Comparison of ENCODE assay signal across 9 cellular contexts in genomic region chrX:153948002-153948466, GRCh38. TPM values are rescaled to one million over a fixed set of nuclear protein-coding genes. Genes with fewer than 3 reads are reported as not detected.
A peak's percentile ranks its signal among the peaks of the same experiment; 100 is the strongest.
DNase-seq lines count a peak whose midpoint lies in the region; ATAC-seq and TF ChIP-seq lines count a peak whose summit lies in the region.
"Had no signal": no experiment of that assay in that cellular context is flagged by ENCODE, and none has a peak within 500 bp of the region (broad histone marks: within the 10 kb centered on the region; RNA-seq: fewer than 3 reads in every experiment).

No MANE protein-coding gene starts in this region.

- H3K36me3 ChIP-seq in BLaER1 treated with 17β-estradiol and CSF1 and Interleukin-3, amounts not matched to agents 10 nM and 100 nM, result peaks cover 38 to 49% (median 46%) of the 10 kb centered on the region in 11 experiments
- peaks cover 28% of the 10 kb centered on the region for H3K36me3 ChIP-seq in IMR-90 (ENCODE audit: control insufficient read depth, insufficient read depth, low read length)

- DNase-seq in IMR-90, result no peak
- DNase-seq in dermis blood vessel endothelial cell, result peak; percentile 19
- DNase-seq in naive thymus-derived CD8-positive, alpha-beta T cell, result no peak
- DNase-seq in retina, result no peak
- DNase-seq in NCI-H1092 treated with DMSO at 0.1 percent for 48 hours (lab: John Stamatoyannopoulos, UW), result no peak

- WGBS in IMR-90 (ENCODE audit: extremely low coverage in 2 of 2, insufficient read length in 1 of 2), 2 experiments, result no CpG with 5 or more reads among the region's 10 CpGs

- no peak for TF ChIP-seq CTCF in IMR-90 (conservative IDR thresholded peaks at IDR 0.05; ENCODE audit: low read depth, low read length)

- H3K56ac ChIP-seq in IMR-90 (ENCODE audit: extremely low read depth, insufficient read depth, low read length), result no peak overlapping the region

- no peak overlapping the region for H3K4ac ChIP-seq in IMR-90 (ENCODE audit: low read depth, low read length)

- no peak overlapping the region for H3K14ac ChIP-seq in IMR-90 (replicated peaks; ENCODE audit: low read depth, low read length)

- H3K9me3 Mint-ChIP-seq in naive thymus-derived CD8-positive, alpha-beta T cell, result no peaks in the 10 kb centered on the region

- peak overlapping the region; percentile 36 to 87 (median 70) for H3K4me2 ChIP-seq in BLaER1 treated with 17β-estradiol and CSF1 and Interleukin-3, amounts not matched to agents 10 nM and 100 nM
- H3K4me2 ChIP-seq in IMR-90 (ENCODE audit: low read depth, low read length), result no peak overlapping the region

- no peak overlapping the region for H4K5ac ChIP-seq in IMR-90 (ENCODE audit: low read depth, low read length)

- CTCF ChIA-PET in IMR-90 (lab: Yijun Ruan, JAX), result interaction anchor here (1.3 kb wide), 1 partner anchor 19 kb away, joined by 3 read pairs; no protein-coding TSS in a partner anchor

- ATAC-seq in IMR-90 (ENCODE audit: low read depth), result no peak
- ATAC-seq in naive thymus-derived CD8-positive, alpha-beta T cell, result no peak
- no peak for ATAC-seq in HG02763 (IDR thresholded peaks at IDR 0.05; ENCODE audit: unreplicated experiment)
- no peak for ATAC-seq in GM19455 (IDR thresholded peaks at IDR 0.05; ENCODE audit: unreplicated experiment)

- no peak overlapping the region for H2AFZ ChIP-seq in IMR-90 (replicated peaks; ENCODE audit: low read length, poor library complexity)

- peaks cover 0 to 4% of the 10 kb centered on the region in 2 experiments; a peak in 1 of 4 replicates for H3K79me1 ChIP-seq in IMR-90 (ENCODE audit: low read depth in 1 of 2, low read length in 2 of 2)

- H3K23ac ChIP-seq in IMR-90 (ENCODE audit: low read depth, low read length), result no peak overlapping the region

- H3K4me1 Mint-ChIP-seq in naive thymus-derived CD8-positive, alpha-beta T cell, result peaks cover 3 to 38% (median 25%) of the 10 kb centered on the region in 4 donors

- dilution Hi-C loops in IMR-90 (cut with HindIII; ENCODE audit: low sequenced_read_pairs, unreplicated experiment), result no loop called here

- H3K4me1 ChIP-seq in BLaER1 treated with 17β-estradiol and CSF1 and Interleukin-3, amounts not matched to agents 10 nM and 100 nM, result peaks cover 77 to 99% (median 93%) of the 10 kb centered on the region in 10 experiments
- no peaks in the 10 kb centered on the region for H3K4me1 ChIP-seq in IMR-90 (ENCODE audit: control insufficient read depth, insufficient read depth, low read length)
- H3K4me1 ChIP-seq: foreskin keratinocyte had no signal

- H2BK5ac ChIP-seq in IMR-90 (ENCODE audit: low read depth, low read length, poor library complexity, severe bottlenecking), result no peak overlapping the region

- in situ Hi-C loops in IMR-90 (cut with MboI; ENCODE audit: low sequenced_read_pairs), result no loop called here

- no peak overlapping the region for H2AK5ac ChIP-seq in IMR-90 (ENCODE audit: low read depth, low read length)

- H4K8ac ChIP-seq in IMR-90 (ENCODE audit: low read depth in 2 of 2, low read length in 2 of 2), result no peak overlapping the region

- no peaks in the 10 kb centered on the region for H3K9me3 ChIP-seq in BLaER1 treated with 17β-estradiol and CSF1 and Interleukin-3, amounts not matched to agents 10 nM and 100 nM (replicated peaks in 1 of 11)
- H3K9me3 ChIP-seq in IMR-90 (ENCODE audit: control insufficient read depth, insufficient read depth, low read length), result no peaks in the 10 kb centered on the region

- BruUV-seq in IMR-90 (replicated peaks; lab: Mats Ljungman, UMichigan), result TSS peak; percentile 87

- TF ChIP-seq POLR2A in IMR-90 (IDR thresholded peaks at IDR 0.05; ENCODE audit: low read depth, low read length), result no peak

- no peaks in the 10 kb centered on the region for H3K9me1 ChIP-seq in IMR-90 (ENCODE audit: insufficient read depth, low read length)

- no peak for TF ChIP-seq RAD21 in IMR-90 (IDR thresholded peaks at IDR 0.05; ENCODE audit: low read length)

- peak overlapping the region in 5 of 10 donors; percentile 9 to 64 (median 34) for H3K4me3 Mint-ChIP-seq in naive thymus-derived CD8-positive, alpha-beta T cell

- no peak overlapping the region for H2BK20ac ChIP-seq in IMR-90 (ENCODE audit: low read depth, low read length)

- no peak overlapping the region for H3K18ac ChIP-seq in IMR-90 (ENCODE audit: low read depth, low read length)

- peaks cover 27 to 70% (median 48%) of the 10 kb centered on the region in 11 experiments for H3K27me3 ChIP-seq in BLaER1 treated with 17β-estradiol and CSF1 and Interleukin-3, amounts not matched to agents 10 nM and 100 nM
- no peaks in the 10 kb centered on the region for H3K27me3 ChIP-seq in IMR-90 (ENCODE audit: control insufficient read depth, insufficient read depth, low read length)
- H3K27me3 ChIP-seq: foreskin keratinocyte had no signal

- intact Hi-C loops in IMR-90 (cut with micrococcal nuclease), result no loop called here

- POLR2A ChIA-PET in IMR-90 (lab: Charles Lee; ENCODE audit: unreplicated experiment), result no interaction called here
- POLR2A ChIA-PET in naive thymus-derived CD8-positive, alpha-beta T cell (lab: Charles Lee), result interaction anchor here (0.9 to 16.5 kb wide), 5 partner anchors 19 to 193 kb away, joined by 3 to 388 read pairs (median 4); partner anchors contain the start of genes ARHGAP4, IRAK1 and NAA10

- peaks cover 2 to 97% (median 80%) of the 10 kb centered on the region in 11 experiments; a peak in 20 of 22 replicates for H4K20me1 ChIP-seq in BLaER1 treated with 17β-estradiol and CSF1 and Interleukin-3, amounts not matched to agents 10 nM and 100 nM
- H4K20me1 ChIP-seq in IMR-90 (ENCODE audit: insufficient read depth, low read length), result no peaks in the 10 kb centered on the region

- peak overlapping the region in 8 of 11 experiments; percentile 45 to 64 (median 56); a peak in 14 of 22 replicates for H3K9ac ChIP-seq in BLaER1 treated with 17β-estradiol and CSF1 and Interleukin-3, amounts not matched to agents 10 nM and 100 nM
- H3K9ac ChIP-seq in IMR-90 (ENCODE audit: low read depth, low read length), result no peak overlapping the region

- H3K27ac ChIP-seq in BLaER1 treated with 17β-estradiol and CSF1 and Interleukin-3, amounts not matched to agents 10 nM and 100 nM, result peak overlapping the region in 10 of 11 experiments; percentile 18 to 69 (median 53); a peak in 17 of 22 replicates
- no peak overlapping the region for H3K27ac ChIP-seq in IMR-90 (ENCODE audit: insufficient read depth, low read length)
- H3K27ac ChIP-seq: foreskin keratinocyte had no signal

- H2BK120ac ChIP-seq in IMR-90 (ENCODE audit: low read depth, low read length), result no peak overlapping the region

- H3K27ac Mint-ChIP-seq in naive thymus-derived CD8-positive, alpha-beta T cell, result peak overlapping the region in 9 of 10 donors; percentile 27 to 88 (median 60)

- no peak overlapping the region for H2AK9ac ChIP-seq in IMR-90 (replicated peaks; ENCODE audit: low read depth, low read length, poor library complexity)

- no peak overlapping the region for H3K4me3 ChIP-seq in BLaER1 treated with 17β-estradiol and CSF1 and Interleukin-3, amounts not matched to agents 10 nM and 100 nM
- H3K4me3 ChIP-seq in IMR-90 (ENCODE audit: insufficient read depth, low read depth, low read length), result no peak overlapping the region

- H3K36me3 Mint-ChIP-seq in naive thymus-derived CD8-positive, alpha-beta T cell, result peaks cover 0 to 28% (median 2%) of the 10 kb centered on the region in 3 donors

- H2BK15ac ChIP-seq in IMR-90 (ENCODE audit: low read depth, low read length), result no peak overlapping the region

- H4K91ac ChIP-seq in IMR-90 (ENCODE audit: insufficient read depth, low read depth, low read length), result no peak overlapping the region

- no peaks in the 10 kb centered on the region for H3K27me3 Mint-ChIP-seq in naive thymus-derived CD8-positive, alpha-beta T cell

RNA-seq across cellular contexts. Expression of gene RENBP, which starts 3.6 kb away (rescaled TPM):
- total RNA-seq in IMR-90 (2012; rRNA removed) (0.18 TPM in 1 of 2 replicates, not detected in the other), dermis blood vessel endothelial cell (12.1 and 27.4 TPM in 2 replicates)
- polyA plus RNA-seq in IMR-90 (2012; rRNA removed), result 0.10 and 0.15 TPM in 2 replicates
- polyA plus RNA-seq in IMR-90 (2012; cell fraction: cytosol; rRNA removed), result 0.13 TPM in 1 of 2 replicates, not detected in the other
- 0.35 and 0.52 TPM in 2 replicates for polyA plus RNA-seq in IMR-90 (2012; cell fraction: nucleus; rRNA removed; ENCODE audit: low replicate concordance)
- total RNA-seq in naive thymus-derived CD8-positive, alpha-beta T cell, result 10 to 100 TPM; 17.8 to 18.2 TPM
- polyA plus RNA-seq in naive thymus-derived CD8-positive, alpha-beta T cell, result under 1 TPM; 0.49 to 0.96 (median 0.73) TPM

RNA-seq across cellular contexts. Expression of gene NAA10, which starts 13.2 kb away (rescaled TPM):
- total RNA-seq in IMR-90 (2012; rRNA removed) (98.6 and 118 TPM in 2 replicates), dermis blood vessel endothelial cell (70.6 and 88.2 TPM in 2 replicates)
- polyA plus RNA-seq in IMR-90 (2012; rRNA removed), result 150 and 172 TPM in 2 replicates
- polyA plus RNA-seq in IMR-90 (2012; cell fraction: cytosol; rRNA removed), result 86.7 and 192 TPM in 2 replicates
- polyA plus RNA-seq in IMR-90 (2012; cell fraction: nucleus; rRNA removed; ENCODE audit: low replicate concordance), result 176 and 320 TPM in 2 replicates
- 10 to 100 TPM; 72.1 to 80.8 TPM for total RNA-seq in naive thymus-derived CD8-positive, alpha-beta T cell
- 10 to 100 TPM; 66.8 to 73.3 (median 71.3) TPM for polyA plus RNA-seq in naive thymus-derived CD8-positive, alpha-beta T cell

RNA-seq across cellular contexts. Expression of gene ARHGAP4, which starts 22.0 kb away (rescaled TPM):
- total RNA-seq in IMR-90 (2012; rRNA removed), result 0.18 and 0.28 TPM in 2 replicates
- polyA plus RNA-seq in IMR-90 (2012; rRNA removed), result 0.72 and 0.79 TPM in 2 replicates
- polyA plus RNA-seq in IMR-90 (2012; cell fraction: cytosol; rRNA removed), result 0.11 and 0.22 TPM in 2 replicates
- 3.0 and 7.9 TPM in 2 replicates for polyA plus RNA-seq in IMR-90 (2012; cell fraction: nucleus; rRNA removed; ENCODE audit: low replicate concordance)
- total RNA-seq in dermis blood vessel endothelial cell, result 16.0 and 27.2 TPM in 2 replicates
- 100 to 1,000 TPM; 324 to 353 TPM for total RNA-seq in naive thymus-derived CD8-positive, alpha-beta T cell
- 100 to 1,000 TPM in 1 of 3 donors, 10 to 100 TPM in 2; 58.9 to 112 (median 96.6) TPM for polyA plus RNA-seq in naive thymus-derived CD8-positive, alpha-beta T cell

RNA-seq across cellular contexts. Expression of gene HCFC1, which starts 23.6 kb away (rescaled TPM):
- total RNA-seq in IMR-90 (2012; rRNA removed) (3.2 and 4.4 TPM in 2 replicates), dermis blood vessel endothelial cell (15.3 and 48.9 TPM in 2 replicates)
- polyA plus RNA-seq in IMR-90 (2012; rRNA removed), result 17.6 and 19.0 TPM in 2 replicates
- 12.9 and 16.8 TPM in 2 replicates for polyA plus RNA-seq in IMR-90 (2012; cell fraction: cytosol; rRNA removed)
- polyA plus RNA-seq in IMR-90 (2012; cell fraction: nucleus; rRNA removed; ENCODE audit: low replicate concordance), result 21.4 and 46.2 TPM in 2 replicates
- 10 to 100 TPM; 62.4 to 64.9 TPM for total RNA-seq in naive thymus-derived CD8-positive, alpha-beta T cell
- 10 to 100 TPM in 1 of 3 donors, 1 to 10 TPM in 2; 3.3 to 11.9 (median 7.9) TPM for polyA plus RNA-seq in naive thymus-derived CD8-positive, alpha-beta T cell

RNA-seq across cellular contexts. Expression of gene TMEM187, which starts 24.5 kb away (rescaled TPM):
- total RNA-seq in IMR-90 (2012; rRNA removed) (2.8 and 3.4 TPM in 2 replicates), dermis blood vessel endothelial cell (6.0 and 6.5 TPM in 2 replicates)
- polyA plus RNA-seq in IMR-90 (2012; rRNA removed), result 6.2 and 6.3 TPM in 2 replicates
- 4.8 and 12.1 TPM in 2 replicates for polyA plus RNA-seq in IMR-90 (2012; cell fraction: cytosol; rRNA removed)
- polyA plus RNA-seq in IMR-90 (2012; cell fraction: nucleus; rRNA removed; ENCODE audit: low replicate concordance), result 3.3 and 9.5 TPM in 2 replicates
- 10 to 100 TPM in 1 of 2 experiments, 1 to 10 TPM in 1; 9.3 to 11.2 TPM for total RNA-seq in naive thymus-derived CD8-positive, alpha-beta T cell
- 10 to 100 TPM in 1 of 3 donors, 1 to 10 TPM in 2; 3.1 to 13.6 (median 8.9) TPM for polyA plus RNA-seq in naive thymus-derived CD8-positive, alpha-beta T cell

Comparison
In these comparisons a context has a peak if more than half of its experiments do, and no peak if none do; other contexts are left out.
1. RNA of gene RENBP, which starts 3.6 kb away (total RNA-seq): 12.1 to 27.4 TPM in dermis blood vessel endothelial cell and 17.8 to 18.2 TPM in naive thymus-derived CD8-positive, alpha-beta T cell; 0.18 TPM in IMR-90; every median in the first group is over 10 times any median in the second.
2. RNA of gene ARHGAP4, which starts 22.0 kb away (total RNA-seq): 324 to 353 TPM in naive thymus-derived CD8-positive, alpha-beta T cell; 16.0 to 27.2 TPM in dermis blood vessel endothelial cell and 0.18 to 0.28 TPM in IMR-90; every median in the first group is over 10 times any median in the second.